ENCODE assay signal across 8 cellular contexts in genomic region chr13:79451500-79451962, GRCh38. TPM values are rescaled to one million over a fixed set of nuclear protein-coding genes. Genes with fewer than 3 reads are reported as not detected.
DNase-seq lines count a peak whose midpoint lies in the region; ATAC-seq and TF ChIP-seq lines count a peak whose summit lies in the region.

No MANE protein-coding gene starts in this region.

- no peaks in the 10 kb centered on the region for H3K36me3 Mint-ChIP-seq in glutamatergic neuron (ENCODE audit: unreplicated experiment)

- no peaks in the 10 kb centered on the region for H3K36me3 ChIP-seq in kidney epithelial cell (ENCODE audit: control insufficient read depth, insufficient read depth, low read length)

- no peak overlapping the region for H3K4me3 ChIP-seq in kidney epithelial cell (ENCODE audit: low read depth, low read length)

- no peaks in the 10 kb centered on the region for H3K4me1 Mint-ChIP-seq in glutamatergic neuron (ENCODE audit: low read depth, unreplicated experiment)

- no peak overlapping the region for H3K4me3 Mint-ChIP-seq in glutamatergic neuron (ENCODE audit: unreplicated experiment)

- DNase-seq in NCI-H82 (lab: John Stamatoyannopoulos, UW) (peak; percentile 18), NCI-H82 treated with DMSO at 0.1 percent for 48 hours (lab: John Stamatoyannopoulos, UW; ENCODE audit: unreplicated experiment) (no peak), SIG-M5 treated with dmso at 0.1 percent for 504 hours (lab: John Stamatoyannopoulos, UW; ENCODE audit: unreplicated experiment) (peak; percentile 94), kidney epithelial cell (ENCODE audit: low read depth) (peak; percentile 92), glutamatergic neuron (no peak)
- peak; percentile 87 for DNase-seq in activated gamma-delta T cell treated with anti-CD3 and anti-CD28 coated beads, Interleukin-2, amount 50 U/mL, for 16 hours (ENCODE audit: low read depth)
- peak; percentile 69 to 75 for DNase-seq in stimulated activated CD8-positive, alpha-beta memory T cell treated with anti-CD3 and anti-CD28 coated beads, Interleukin-7, amount 100 ng/mL, for 1 hour (ENCODE audit: low read depth in 2 of 2)

- H3K27me3 ChIP-seq in kidney epithelial cell (ENCODE audit: control insufficient read depth, insufficient read depth, low read length) = no peaks in the 10 kb centered on the region

- H3K27ac Mint-ChIP-seq in glutamatergic neuron (ENCODE audit: unreplicated experiment) = no peak overlapping the region

- no peaks in the 10 kb centered on the region for H3K9me3 Mint-ChIP-seq in glutamatergic neuron (ENCODE audit: unreplicated experiment)

- ATAC-seq in HG03064 (IDR thresholded peaks at IDR 0.05; ENCODE audit: low read depth, unreplicated experiment) = peak; percentile 97

- no peaks in the 10 kb centered on the region for H3K27me3 Mint-ChIP-seq in glutamatergic neuron (ENCODE audit: unreplicated experiment)

- TF ChIP-seq CTCF in kidney epithelial cell (IDR thresholded peaks at IDR 0.05; ENCODE audit: insufficient read depth, low read length, poor library complexity, severe bottlenecking) (no peak), glutamatergic neuron (IDR thresholded peaks at IDR 0.05; ENCODE audit: partially characterized antibody, unreplicated experiment) (no peak)

RNA-seq across cellular contexts. Expression of gene NDFIP2, which starts 29.4 kb away (rescaled TPM):
- total RNA-seq in kidney epithelial cell (43.8 and 46.8 TPM in 2 replicates), glutamatergic neuron (ENCODE audit: unreplicated experiment) (35.6 TPM)

RNA-seq across cellular contexts. Expression of gene RBM26, which starts 45.5 kb away (rescaled TPM):
- total RNA-seq in kidney epithelial cell = 24.7 and 25.6 TPM in 2 replicates
- 51.4 TPM for total RNA-seq in glutamatergic neuron (ENCODE audit: unreplicated experiment)

Comparison
In these comparisons a context has a peak if more than half of its experiments do, and no peak if none do; other contexts are left out.
1. DNase-seq: peak in NCI-H82 (single experiment), SIG-M5 treated with dmso at 0.1 percent for 504 hours (single experiment), activated gamma-delta T cell treated with anti-CD3 and anti-CD28 coated beads, Interleukin-2, amount 50 U/mL, for 16 hours (single experiment), kidney epithelial cell (single experiment) and stimulated activated CD8-positive, alpha-beta memory T cell treated with anti-CD3 and anti-CD28 coated beads, Interleukin-7, amount 100 ng/mL, for 1 hour (2 of 2); none in NCI-H82 treated with DMSO at 0.1 percent for 48 hours (single experiment) and glutamatergic neuron (single experiment).